10 cellular contexts compared by ENCODE assay signal in the genomic region with DNA sequence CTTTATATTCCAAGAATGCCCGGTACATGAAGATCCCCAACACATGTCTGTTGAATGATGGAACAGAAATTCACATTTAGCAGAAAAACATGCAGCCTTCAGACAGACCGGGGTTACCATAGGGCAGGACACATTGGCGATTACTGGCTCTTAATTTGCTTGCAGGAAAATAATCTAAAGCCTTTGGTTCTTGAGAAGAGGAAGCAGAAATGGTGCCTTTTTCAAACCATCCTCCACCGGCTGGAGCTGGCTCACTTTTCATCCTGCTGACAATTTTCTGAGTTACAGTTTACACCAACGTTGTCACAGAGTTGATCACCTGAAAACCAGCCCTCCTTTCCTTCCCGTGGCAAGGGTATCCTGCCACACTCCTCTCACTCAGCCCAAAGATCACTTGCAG. TPM values are rescaled to one million over a fixed set of nuclear protein-coding genes. Genes with fewer than 3 reads are reported as not detected.
DNase-seq lines count a peak whose midpoint lies in the region; ATAC-seq and TF ChIP-seq lines count a peak whose summit lies in the region.
"Had no signal": no experiment of that assay in that cellular context is flagged by ENCODE, and none has a peak within 500 bp of the region (broad histone marks: within the 10 kb centered on the region; RNA-seq: fewer than 3 reads in every experiment).

No MANE protein-coding gene starts in this region.

- H2AK5ac ChIP-seq in mesendoderm (ENCODE audit: low read length): no peak overlapping the region

- H3K9me3 ChIP-seq in CD4-positive, CD25-positive, alpha-beta regulatory T cell (ENCODE audit: control insufficient read depth in 2 of 2, low read length in 2 of 2): no peaks in the 10 kb centered on the region
- no peaks in the 10 kb centered on the region for H3K9me3 ChIP-seq in HUES48 (ENCODE audit: control insufficient read depth, insufficient read depth, low read length)
- H3K9me3 ChIP-seq in muscle layer of duodenum (ENCODE audit: control insufficient read depth in 1 of 2, low read length in 2 of 2): no peaks in the 10 kb centered on the region

- peaks cover 1% of the 10 kb centered on the region for H3K27me3 ChIP-seq in CD4-positive, CD25-positive, alpha-beta regulatory T cell (ENCODE audit: control insufficient read depth, insufficient read depth, low read length)
- H3K27me3 ChIP-seq in HUES48 (ENCODE audit: control insufficient read depth, insufficient read depth, low read length) (peaks cover 80% of the 10 kb centered on the region), muscle layer of duodenum (ENCODE audit: low read depth, low read length) (peaks cover 4% of the 10 kb centered on the region), mesendoderm (ENCODE audit: insufficient read depth, low read length, poor library complexity) (peaks cover 28% of the 10 kb centered on the region)

- H3K27me3 Mint-ChIP-seq in CD4-positive, CD25-positive, alpha-beta regulatory T cell: peaks cover 11% of the 10 kb centered on the region
- no peaks in the 10 kb centered on the region for H3K27me3 Mint-ChIP-seq in activated CD8-positive, alpha-beta T cell treated with anti-CD3 and anti-CD28 coated beads for 36 hours

- no peak for ATAC-seq in CD4-positive, CD25-positive, alpha-beta regulatory T cell (ENCODE audit: low read depth in 2 of 2)
- no peak for ATAC-seq in activated CD8-positive, alpha-beta T cell treated with anti-CD3 and anti-CD28 coated beads for 36 hours

- no peak overlapping the region for H3K9ac ChIP-seq in HUES48 (ENCODE audit: low read depth, low read length)
- H3K9ac ChIP-seq in mesendoderm (ENCODE audit: low read length): no peak overlapping the region

- no peaks in the 10 kb centered on the region for H3K79me2 ChIP-seq in mesendoderm (ENCODE audit: control insufficient read depth, insufficient read depth, low read length)

- intact Hi-C loops in activated CD8-positive, alpha-beta T cell treated with anti-CD3 and anti-CD28 coated beads for 36 hours (cut with micrococcal nuclease): no loop called here

- H2BK5ac ChIP-seq in mesendoderm (ENCODE audit: low read length): no peak overlapping the region

- POLR2A ChIA-PET in activated CD8-positive, alpha-beta T cell treated with anti-CD3 and anti-CD28 coated beads for 36 hours (lab: Charles Lee): interaction anchor here (4.1 to 4.7 kb wide), 2 partner anchors 8 to 32 kb away, joined by 19 to 45 read pairs; a partner anchor contains a TSS

- no peak overlapping the region for H3K56ac ChIP-seq in mesendoderm (ENCODE audit: low read length)

- H3K4me3 Mint-ChIP-seq in CD4-positive, CD25-positive, alpha-beta regulatory T cell: peak overlapping the region; percentile 84 to 93 (median 88)
- H3K4me3 Mint-ChIP-seq in activated CD8-positive, alpha-beta T cell treated with anti-CD3 and anti-CD28 coated beads for 36 hours: peak overlapping the region; percentile 84

- no peaks in the 10 kb centered on the region for H3K9me3 Mint-ChIP-seq in CD4-positive, CD25-positive, alpha-beta regulatory T cell
- H3K9me3 Mint-ChIP-seq in activated CD8-positive, alpha-beta T cell treated with anti-CD3 and anti-CD28 coated beads for 36 hours: no peaks in the 10 kb centered on the region

- CTCF ChIA-PET in activated CD8-positive, alpha-beta T cell treated with anti-CD3 and anti-CD28 coated beads for 36 hours (lab: Charles Lee): interaction anchor here (0.6 to 2.4 kb wide), 3 partner anchors 10 to 123 kb away, joined by 3 to 7 read pairs (median 4); a partner anchor contains a TSS

- no CpG with 5 or more reads among the region's 6 CpGs for WGBS in mesendoderm (ENCODE audit: extremely low coverage, insufficient coverage, low lambda C conversion rate)

- peak in 1 of 3 donors; percentile 23 for DNase-seq in CD4-positive, CD25-positive, alpha-beta regulatory T cell
- no peak for DNase-seq in activated CD8-positive, alpha-beta T cell treated with anti-CD3 and anti-CD28 coated beads for 36 hours
- DNase-seq in NCI-H2171 (lab: John Stamatoyannopoulos, UW) (no peak), NCI-H2196 (lab: John Stamatoyannopoulos, UW; ENCODE audit: unreplicated experiment) (no peak), NCI-H2029 (lab: John Stamatoyannopoulos, UW) (no peak), mesendoderm (no peak)
- DNase-seq: activated CD8-positive, alpha-beta memory T cell treated with anti-CD3 and anti-CD28 coated beads for 24 hours; hippocampal formation had no signal

- no peak overlapping the region for H3K4me2 ChIP-seq in mesendoderm (ENCODE audit: low read length)

- H3K23ac ChIP-seq in mesendoderm (ENCODE audit: low read length): no peak overlapping the region

- H2BK15ac ChIP-seq in mesendoderm (replicated peaks; ENCODE audit: low read depth): no peak overlapping the region

- H3K27ac ChIP-seq in CD4-positive, CD25-positive, alpha-beta regulatory T cell (ENCODE audit: insufficient read depth, low read length, poor library complexity, severe bottlenecking): peak overlapping the region; percentile 83
- H3K27ac ChIP-seq in HUES48 (ENCODE audit: low read depth, low read length) (no peak overlapping the region), muscle layer of duodenum (ENCODE audit: low read length) (no peak overlapping the region), mesendoderm (ENCODE audit: low read depth, low read length) (no peak overlapping the region)

- no peaks in the 10 kb centered on the region for H3K36me3 Mint-ChIP-seq in CD4-positive, CD25-positive, alpha-beta regulatory T cell
- peaks cover 3% of the 10 kb centered on the region for H3K36me3 Mint-ChIP-seq in activated CD8-positive, alpha-beta T cell treated with anti-CD3 and anti-CD28 coated beads for 36 hours (ENCODE audit: low read depth)

- no peak overlapping the region for H4K8ac ChIP-seq in mesendoderm (ENCODE audit: low read depth, low read length)

- no peak overlapping the region for H3K18ac ChIP-seq in mesendoderm (ENCODE audit: low read length)

- H3K79me1 ChIP-seq in mesendoderm (ENCODE audit: low read length): no peaks in the 10 kb centered on the region

- peaks cover 5 to 37% (median 20%) of the 10 kb centered on the region in 4 donors for H3K4me1 Mint-ChIP-seq in CD4-positive, CD25-positive, alpha-beta regulatory T cell
- H3K4me1 Mint-ChIP-seq in activated CD8-positive, alpha-beta T cell treated with anti-CD3 and anti-CD28 coated beads for 36 hours (ENCODE audit: low read depth): peaks cover 36% of the 10 kb centered on the region

- H4K5ac ChIP-seq in mesendoderm (ENCODE audit: low read length): no peak overlapping the region

- no peak overlapping the region for H3K4ac ChIP-seq in mesendoderm (ENCODE audit: low read depth, low read length)

- peak overlapping the region; percentile 79 for H3K4me3 ChIP-seq in CD4-positive, CD25-positive, alpha-beta regulatory T cell (ENCODE audit: low read depth, low read length)
- peak overlapping the region; percentile 57; the same call in 1 of the 2 replicates for H3K4me3 ChIP-seq in HUES48 (ENCODE audit: low read depth, low read length)
- peak overlapping the region; percentile 71 to 75 for H3K4me3 ChIP-seq in muscle layer of duodenum (ENCODE audit: low read depth in 1 of 2, low read length in 2 of 2)
- no peak overlapping the region for H3K4me3 ChIP-seq in mesendoderm (ENCODE audit: low read length)

- H3K27ac Mint-ChIP-seq in CD4-positive, CD25-positive, alpha-beta regulatory T cell: peak overlapping the region; percentile 23 to 94 (median 90)
- H3K27ac Mint-ChIP-seq in activated CD8-positive, alpha-beta T cell treated with anti-CD3 and anti-CD28 coated beads for 36 hours: peak overlapping the region; percentile 87

- H3K4me1 ChIP-seq in CD4-positive, CD25-positive, alpha-beta regulatory T cell (ENCODE audit: control insufficient read depth, insufficient read depth, low read length, poor library complexity, severe bottlenecking): peaks cover 16% of the 10 kb centered on the region
- peaks cover 29% of the 10 kb centered on the region for H3K4me1 ChIP-seq in HUES48 (ENCODE audit: control insufficient read depth, insufficient read depth, low read length)
- peaks cover 7 to 15% of the 10 kb centered on the region in 2 donors for H3K4me1 ChIP-seq in muscle layer of duodenum (ENCODE audit: control insufficient read depth in 1 of 2, insufficient read depth in 2 of 2, low read length in 2 of 2)
- no peaks in the 10 kb centered on the region for H3K4me1 ChIP-seq in mesendoderm (ENCODE audit: control insufficient read depth, low read depth, low read length)

- no peak for TF ChIP-seq CTCF in activated CD8-positive, alpha-beta T cell treated with anti-CD3 and anti-CD28 coated beads for 36 hours (IDR thresholded peaks at IDR 0.05)

- H3K36me3 ChIP-seq in CD4-positive, CD25-positive, alpha-beta regulatory T cell (ENCODE audit: control insufficient read depth, insufficient read depth, low read length): no peaks in the 10 kb centered on the region
- H3K36me3 ChIP-seq in HUES48 (ENCODE audit: control insufficient read depth, insufficient read depth, low read length) (no peaks in the 10 kb centered on the region), muscle layer of duodenum (ENCODE audit: control insufficient read depth in 1 of 2, insufficient read depth in 2 of 2, low read length in 2 of 2) (no peaks in the 10 kb centered on the region), mesendoderm (ENCODE audit: control insufficient read depth, insufficient read depth, low read length) (no peaks in the 10 kb centered on the region)

- no peak overlapping the region for H2BK120ac ChIP-seq in mesendoderm (ENCODE audit: low read depth, low read length)

RNA-seq across cellular contexts. Expression of a gene that starts 32.6 kb away (rescaled TPM):
- 127 TPM for total RNA-seq in CD4-positive, CD25-positive, alpha-beta regulatory T cell
- polyA plus RNA-seq in CD4-positive, CD25-positive, alpha-beta regulatory T cell: 100 to 1,000 TPM; 440 to 448 (median 441) TPM
- 100 to 1,000 TPM; 207 to 210 TPM for total RNA-seq in activated CD8-positive, alpha-beta T cell treated with anti-CD3 and anti-CD28 coated beads for 36 hours
- polyA plus RNA-seq in mesendoderm (2013, experiment 1 of 2): 285 TPM
- 286 TPM for polyA plus RNA-seq in mesendoderm (2013, experiment 2 of 2)

RNA-seq across cellular contexts. Expression of a gene that starts 54.7 kb away (rescaled TPM):
- 2.8 TPM for total RNA-seq in CD4-positive, CD25-positive, alpha-beta regulatory T cell
- 1 to 10 TPM; 1.4 to 4.7 (median 2.6) TPM for polyA plus RNA-seq in CD4-positive, CD25-positive, alpha-beta regulatory T cell
- 10 to 100 TPM; 19.0 to 20.7 TPM for total RNA-seq in activated CD8-positive, alpha-beta T cell treated with anti-CD3 and anti-CD28 coated beads for 36 hours
- polyA plus RNA-seq in mesendoderm (2013, experiment 1 of 2): 3.4 TPM
- 3.8 TPM for polyA plus RNA-seq in mesendoderm (2013, experiment 2 of 2)
